Comparison of ENCODE assay signal across 8 cellular contexts in genomic region chr3:155805802-155806618, GRCh38. TPM values are rescaled to one million over a fixed set of nuclear protein-coding genes. Genes with fewer than 3 reads are reported as not detected.
A peak's percentile ranks its signal among the peaks of the same experiment; 100 is the strongest.
DNase-seq lines count a peak whose midpoint lies in the region; ATAC-seq and TF ChIP-seq lines count a peak whose summit lies in the region.

Gene C3orf33, minus strand, starts transcription at chr3:155806278. Its CDS starts 26 bp downstream, at chr3:155806252.

- no peaks in the 10 kb centered on the region for H3K9me3 ChIP-seq in right lobe of liver

- H3K4me3 ChIP-seq in right lobe of liver, result peak within 1 kb of the TSS; percentile 64 to 82 (median 79)

- ATAC-seq in HG03159 (IDR thresholded peaks at IDR 0.05; ENCODE audit: unreplicated experiment) (peak; percentile 96), right lobe of liver (peak; percentile 97 to 99 (median 98))

- H3K27ac ChIP-seq in right lobe of liver, result peak within 1 kb of the TSS; percentile 63 to 84 (median 65)

- 3% methylated on average over 18 of the region's 61 CpGs for WGBS in right lobe of liver (ENCODE audit: insufficient coverage, low coverage, low lambda C conversion rate, missing lambda C conversion rate)

- DNase-seq in Ammon's horn (ENCODE audit: low spot score) (peak; percentile 80), NCI-H226 (peak; percentile 33), dedifferentiated amniotic fluid mesenchymal stem cell (ENCODE audit: extremely low spot score) (peak; percentile 26), right lobe of liver (peak; percentile 74 to 82 (median 76))
- peak; percentile 74 to 78 for DNase-seq in activated CD4-positive, alpha-beta T cell treated with anti-CD3 and anti-CD28 coated beads for 4 hours
- peak; percentile 76 for DNase-seq in stimulated activated CD4-positive, alpha-beta T cell treated with anti-CD3 and anti-CD28 coated beads, Interleukin-4, amount 100 ng/mL, for 24 hours

- no peaks in the 10 kb centered on the region for H3K27me3 ChIP-seq in right lobe of liver

- H3K36me3 ChIP-seq in right lobe of liver, result peaks cover 0 to 3% (median 0%) of the 10 kb centered on the region in 4 donors

- H3K4me1 ChIP-seq in right lobe of liver, result peaks cover 0 to 5% (median 2%) of the 10 kb centered on the region in 4 donors

- in situ Hi-C loops in GM18951 (cut with MboI; ENCODE audit: low sequenced_read_pairs, unreplicated experiment), result no loop called here

- TF ChIP-seq POLR2A in GM18951 (IDR thresholded peaks at IDR 0.05; ENCODE audit: extremely low read depth, insufficient read depth, insufficient read length), result peak; percentile 49
- TF ChIP-seq POLR2A in right lobe of liver (IDR thresholded peaks at IDR 0.05), result peak; percentile 23

- intact Hi-C loops in right lobe of liver (cut with DNase I), result no loop called here

- peak; percentile 81 to 92 (median 90) for TF ChIP-seq CTCF in right lobe of liver (IDR thresholded peaks at IDR 0.05)

RNA-seq across cellular contexts. Expression of gene C3orf33, which starts in this region (rescaled TPM):
- total RNA-seq in right lobe of liver, result 1 to 10 TPM; 1.3 to 1.9 (median 1.5) TPM

Comparison
In these comparisons a context has a peak if more than half of its experiments do, and no peak if none do; other contexts are left out.
1. Peak in every context shown above with its lines: DNase-seq, ATAC-seq, H3K4me3 ChIP-seq and H3K27ac ChIP-seq.
2. DNase-seq: peak in every context shown above with its lines; median percentile 80 in Ammon's horn; 76 in activated CD4-positive, alpha-beta T cell treated with anti-CD3 and anti-CD28 coated beads for 4 hours; 76 in right lobe of liver; 76 in stimulated activated CD4-positive, alpha-beta T cell treated with anti-CD3 and anti-CD28 coated beads, Interleukin-4, amount 100 ng/mL, for 24 hours; 33 in NCI-H226; 26 in dedifferentiated amniotic fluid mesenchymal stem cell.